Comparison of ENCODE assay signal across 18 cellular contexts in the genomic region with DNA sequence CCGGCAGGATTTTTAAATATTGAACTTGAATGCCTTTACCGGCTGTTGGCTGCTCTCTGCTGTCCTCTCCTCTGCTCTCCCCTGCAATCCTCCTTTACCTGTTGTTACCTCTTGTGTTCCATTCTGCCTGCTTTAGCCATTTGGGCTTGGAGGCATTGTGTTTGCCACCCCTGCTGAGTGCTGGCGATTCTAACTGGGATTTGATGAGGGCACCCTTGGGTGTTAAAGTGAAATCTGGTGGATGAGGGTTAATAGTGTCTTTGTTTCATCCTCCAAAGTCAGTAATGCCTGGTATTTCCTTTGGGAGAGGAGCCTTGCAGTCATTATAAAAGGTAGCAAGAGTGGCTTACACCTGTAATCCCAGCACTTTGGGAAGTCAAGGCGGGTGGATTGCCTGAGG. TPM values are rescaled to one million over a fixed set of nuclear protein-coding genes. Genes with fewer than 3 reads are reported as not detected.
A peak's percentile ranks its signal among the peaks of the same experiment; 100 is the strongest.
DNase-seq lines count a peak whose midpoint lies in the region; ATAC-seq and TF ChIP-seq lines count a peak whose summit lies in the region.
"Had no signal": no experiment of that assay in that cellular context is flagged by ENCODE, and none has a peak within 500 bp of the region (broad histone marks: within the 10 kb centered on the region; RNA-seq: fewer than 3 reads in every experiment).

No MANE protein-coding gene starts in this region.

- peaks cover 2% of the 10 kb centered on the region for H3K9me3 Mint-ChIP-seq in glutamatergic neuron (ENCODE audit: unreplicated experiment)
- no peaks in the 10 kb centered on the region for H3K9me3 Mint-ChIP-seq in type B pancreatic cell

- DNase-seq in cardiac muscle cell (ENCODE audit: low read depth in 1 of 2, low spot score in 1 of 2) (no peak), right atrium auricular region (ENCODE audit: low spot score) (no peak), RWPE2 (ENCODE audit: low spot score) (no peak), glutamatergic neuron (no peak), type B pancreatic cell (ENCODE audit: extremely low spot score, unreplicated experiment) (no peak)
- DNase-seq: activated CD4-positive, CD25-positive, alpha-beta regulatory T cell treated with anti-CD3 and anti-CD28 coated beads, Interleukin-2, amount 50 U/mL, for 72 hours; adrenal gland; central memory CD4-positive, alpha-beta T cell; effector memory CD4-positive, alpha-beta T cell; foreskin fibroblast; HCEC 1CT; MG63; NCI-H1694 treated with DMSO at 0.1 percent for 48 hours; NCI-H446 treated with DMSO at 0.1 percent for 48 hours; SIG-M5 had no signal

- no peak overlapping the region for H3K4me3 ChIP-seq in cardiac muscle cell
- no peak overlapping the region for H3K4me3 ChIP-seq in right atrium auricular region
- H3K4me3 ChIP-seq in RWPE2 (ENCODE audit: severe bottlenecking): no peak overlapping the region
- H3K4me3 ChIP-seq: adrenal gland, MG63 had no signal

- no peaks in the 10 kb centered on the region for H3K9me3 ChIP-seq in cardiac muscle cell (ENCODE audit: low read depth)
- no peaks in the 10 kb centered on the region for H3K9me3 ChIP-seq in right atrium auricular region
- no peaks in the 10 kb centered on the region for H3K9me3 ChIP-seq in RWPE2 (ENCODE audit: severe bottlenecking)
- H3K9me3 ChIP-seq: adrenal gland, MG63 had no signal

- no peak for TF ChIP-seq CTCF in cardiac muscle cell (IDR thresholded peaks at IDR 0.05; ENCODE audit: low read depth, low read length)
- no peak for TF ChIP-seq CTCF in right atrium auricular region (IDR thresholded peaks at IDR 0.05)
- TF ChIP-seq CTCF in RWPE2 (IDR thresholded peaks at IDR 0.05; ENCODE audit: poor library complexity, severe bottlenecking): no peak
- no peak for TF ChIP-seq CTCF in glutamatergic neuron (IDR thresholded peaks at IDR 0.05; ENCODE audit: partially characterized antibody, unreplicated experiment)
- TF ChIP-seq CTCF in type B pancreatic cell (conservative IDR thresholded peaks at IDR 0.05): no peak

- H3K4me3 Mint-ChIP-seq in glutamatergic neuron (ENCODE audit: unreplicated experiment) (no peak overlapping the region), type B pancreatic cell (no peak overlapping the region)

- H3K4me1 ChIP-seq in cardiac muscle cell (ENCODE audit: low read depth) (peaks cover 17% of the 10 kb centered on the region), right atrium auricular region (peaks cover 0 to 70% of the 10 kb centered on the region in 2 donors), RWPE2 (ENCODE audit: insufficient read depth, poor library complexity, severe bottlenecking) (peaks cover 27% of the 10 kb centered on the region)

- H3K27me3 ChIP-seq in cardiac muscle cell (no peaks in the 10 kb centered on the region), right atrium auricular region (no peaks in the 10 kb centered on the region), RWPE2 (ENCODE audit: insufficient read depth, poor library complexity, severe bottlenecking) (no peaks in the 10 kb centered on the region)
- H3K27me3 ChIP-seq: adrenal gland, MG63 had no signal

- H3K27me3 Mint-ChIP-seq in glutamatergic neuron (ENCODE audit: unreplicated experiment) (peaks cover 5% of the 10 kb centered on the region), type B pancreatic cell (no peaks in the 10 kb centered on the region)

- H3K4me1 Mint-ChIP-seq in glutamatergic neuron (ENCODE audit: low read depth, unreplicated experiment): peaks cover 17% of the 10 kb centered on the region
- H3K4me1 Mint-ChIP-seq in type B pancreatic cell (ENCODE audit: unreplicated experiment): peaks cover 41% of the 10 kb centered on the region

- no peaks in the 10 kb centered on the region for H3K36me3 ChIP-seq in cardiac muscle cell
- no peaks in the 10 kb centered on the region for H3K36me3 ChIP-seq in right atrium auricular region
- peaks cover 10% of the 10 kb centered on the region; the same call in 1 of the 2 replicates for H3K36me3 ChIP-seq in RWPE2 (ENCODE audit: low read depth)
- H3K36me3 ChIP-seq: adrenal gland had no signal

- H3K36me3 Mint-ChIP-seq in glutamatergic neuron (ENCODE audit: unreplicated experiment) (no peaks in the 10 kb centered on the region), type B pancreatic cell (peaks cover 12% of the 10 kb centered on the region)

- H3K27ac Mint-ChIP-seq in glutamatergic neuron (ENCODE audit: unreplicated experiment): peak overlapping the region; percentile 12
- H3K27ac Mint-ChIP-seq in type B pancreatic cell: peak overlapping the region; percentile 49

- H3K27ac ChIP-seq in cardiac muscle cell (peak overlapping the region; percentile 77), right atrium auricular region (no peak overlapping the region), RWPE2 (ENCODE audit: poor library complexity, severe bottlenecking) (peak overlapping the region; percentile 72)

- ATAC-seq in RWPE2 (ENCODE audit: low read depth) (no peak), esophagus mucosa (no peak), GM19463 (IDR thresholded peaks at IDR 0.05; ENCODE audit: unreplicated experiment) (no peak), GM18517 (IDR thresholded peaks at IDR 0.05; ENCODE audit: unreplicated experiment) (no peak)

RNA-seq across cellular contexts. Expression of a gene that starts 9.9 kb away (rescaled TPM):
- 75.9 and 81.7 TPM in 2 replicates for total RNA-seq in cardiac muscle cell
- 53.1 and 58.5 TPM in 2 replicates for polyA plus RNA-seq in cardiac muscle cell
- 10 to 100 TPM; 54.4 to 81.2 TPM for total RNA-seq in right atrium auricular region
- total RNA-seq in glutamatergic neuron (ENCODE audit: unreplicated experiment): 64.5 TPM
- total RNA-seq in type B pancreatic cell (ENCODE audit: low replicate concordance): 127 and 140 TPM in 2 replicates
- total RNA-seq in esophagus mucosa: 89.9 TPM

RNA-seq across cellular contexts. Expression of a gene that starts 24.7 kb away (rescaled TPM):
- total RNA-seq in cardiac muscle cell: 28.6 and 34.7 TPM in 2 replicates
- 37.7 and 40.8 TPM in 2 replicates for polyA plus RNA-seq in cardiac muscle cell
- total RNA-seq in right atrium auricular region: 10 to 100 TPM; 11.9 to 16.5 TPM
- 27.7 TPM for total RNA-seq in glutamatergic neuron (ENCODE audit: unreplicated experiment)
- total RNA-seq in type B pancreatic cell (ENCODE audit: low replicate concordance): 18.4 and 19.0 TPM in 2 replicates
- 11.9 TPM for total RNA-seq in esophagus mucosa

Comparison
In these comparisons a context has a peak if more than half of its experiments do, and no peak if none do; other contexts are left out.
1. H3K27ac ChIP-seq: peak in cardiac muscle cell (single experiment) and RWPE2 (single experiment); none in right atrium auricular region (0 of 2).